ENCODE assay signal across 1 cellular context in the genomic region with DNA sequence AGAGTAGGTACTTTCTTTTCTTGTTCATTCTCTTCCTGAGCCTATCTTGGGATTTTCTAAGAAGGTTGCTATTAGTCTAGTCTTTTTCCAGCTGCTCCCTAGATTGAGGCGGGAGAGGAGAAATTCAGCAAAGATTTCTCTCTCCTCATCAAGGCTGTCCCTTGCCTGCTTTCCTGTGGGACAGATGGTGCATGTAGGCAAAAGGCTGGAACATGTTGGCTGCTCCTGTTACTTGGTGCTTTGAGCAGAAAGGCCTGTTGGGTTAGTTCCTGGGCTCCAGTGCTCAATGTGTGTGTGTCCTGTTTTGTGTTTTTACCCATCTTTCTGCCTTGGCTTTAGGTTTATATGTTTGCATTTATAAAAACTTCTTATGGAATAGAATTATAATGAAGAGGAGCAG.
TF ChIP-seq lines count a peak whose summit lies in the region.

No MANE protein-coding gene starts in this region.

TF ChIP-seq in H1, 55 proteins besides CTCF, POLR2A, EP300 and RAD21:
- TF ChIP-seq GTF2F1 (IDR thresholded peaks at IDR 0.05; ENCODE audit: borderline replicate concordance, low read depth, low read length), result no peak
- no peak for TF ChIP-seq KDM5A (IDR thresholded peaks at IDR 0.05; ENCODE audit: low read length)
- TF ChIP-seq HDAC6 (IDR thresholded peaks at IDR 0.05; ENCODE audit: low read depth, low read length), result no peak
- TF ChIP-seq JUND (IDR thresholded peaks at IDR 0.05; ENCODE audit: low read length), result no peak
- TF ChIP-seq SIRT6 (IDR thresholded peaks at IDR 0.05; ENCODE audit: low read length), result no peak
- no peak for TF ChIP-seq ASH2L (IDR thresholded peaks at IDR 0.05; ENCODE audit: low read length)
- no peak for TF ChIP-seq HDAC2 (IDR thresholded peaks at IDR 0.05; ENCODE audit: borderline replicate concordance in 1 of 2, low read depth in 2 of 2, low read length in 2 of 2)
- TF ChIP-seq, protein P1, sequence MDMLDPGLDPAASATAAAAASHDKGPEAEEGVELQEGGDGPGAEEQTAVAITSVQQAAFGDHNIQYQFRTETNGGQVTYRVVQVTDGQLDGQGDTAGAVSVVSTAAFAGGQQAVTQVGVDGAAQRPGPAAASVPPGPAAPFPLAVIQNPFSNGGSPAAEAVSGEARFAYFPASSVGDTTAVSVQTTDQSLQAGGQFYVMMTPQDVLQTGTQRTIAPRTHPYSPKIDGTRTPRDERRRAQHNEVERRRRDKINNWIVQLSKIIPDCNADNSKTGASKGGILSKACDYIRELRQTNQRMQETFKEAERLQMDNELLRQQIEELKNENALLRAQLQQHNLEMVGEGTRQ (IDR thresholded peaks at IDR 0.05; ENCODE audit: low read length), result no peak
- TF ChIP-seq SP2 (IDR thresholded peaks at IDR 0.05; ENCODE audit: low read length), result no peak
